In genomic region chr3:194256040-194256945, GRCh38 we compare ENCODE assay signal across 10 cellular contexts.
DNase-seq lines count a peak whose midpoint lies in the region; ATAC-seq, FAIRE-seq and TF ChIP-seq lines count a peak whose summit lies in the region.
"Had no signal": no experiment of that assay in that cellular context is flagged by ENCODE, and none has a peak within 500 bp of the region (broad histone marks: within the 10 kb centered on the region; RNA-seq: fewer than 3 reads in every experiment).

No MANE protein-coding gene starts in this region.

- CTCF ChIA-PET in T-cell (lab: Charles Lee), result no interaction called here

- DNase-seq in heart left ventricle (peak in 1 of 5 donors; percentile 17), Right ventricle myocardium inferior (ENCODE audit: missing footprints) (no peak), T-cell (no peak), kidney (no peak), NCI-H2171 (lab: John Stamatoyannopoulos, UW) (no peak)
- no peak for DNase-seq in stimulated activated CD4-positive, alpha-beta T cell treated with anti-CD3 and anti-CD28 coated beads, Interleukin-1b, Interleukin-23, amount 100 ng/mL, for 48 hours
- DNase-seq: caudate nucleus, NCI-H2029 treated with DMSO at 0.1 percent for 48 hours had no signal

- POLR2A ChIA-PET in T-cell (lab: Charles Lee), result no interaction called here

- H3K36me3 ChIP-seq in heart left ventricle (no peaks in the 10 kb centered on the region), kidney (ENCODE audit: control insufficient read depth in 1 of 2, insufficient read depth in 2 of 2, low read length in 2 of 2) (no peaks in the 10 kb centered on the region), thymus (ENCODE audit: control insufficient read depth, insufficient read depth) (no peaks in the 10 kb centered on the region)

- peak overlapping the region in 2 of 3 donors; percentile 63 to 74 for H3K4me3 Mint-ChIP-seq in T-cell

- peaks cover 19 to 37% (median 20%) of the 10 kb centered on the region in 3 donors for H3K4me1 Mint-ChIP-seq in T-cell

- no peak for FAIRE-seq in kidney (lab: Jason Lieb, UNC)

- H3K9me3 Mint-ChIP-seq in T-cell, result peaks cover 0 to 6% (median 5%) of the 10 kb centered on the region in 3 donors

- H3K4me3 ChIP-seq in heart left ventricle (no peak overlapping the region), kidney (ENCODE audit: low read length in 2 of 2) (no peak overlapping the region), thymus (ENCODE audit: low read length) (no peak overlapping the region)

- H3K4me1 ChIP-seq in heart left ventricle (peaks cover 0 to 24% (median 9%) of the 10 kb centered on the region in 12 donors), kidney (ENCODE audit: control insufficient read depth in 1 of 2, insufficient read depth in 1 of 2, low read depth in 1 of 2, low read length in 2 of 2) (peaks cover 3 to 6% of the 10 kb centered on the region in 2 donors), thymus (ENCODE audit: control insufficient read depth, insufficient read depth, low read length) (peaks cover 8% of the 10 kb centered on the region)

- intact Hi-C loops in heart left ventricle (cut with DNase I), result loop anchor here in 1 of 10 donors (10.0 kb wide), 1 partner anchor 251 kb away; no protein-coding TSS in a partner anchor
- intact Hi-C loops in Right ventricle myocardium inferior (cut with DNase I), result no loop called here
- intact Hi-C loops in kidney (cut with DNase I), result no loop called here

- H3K27me3 Mint-ChIP-seq in T-cell, result peaks cover 0 to 2% of the 10 kb centered on the region in 2 donors

- ATAC-seq in heart left ventricle (no peak), Right ventricle myocardium inferior (no peak), T-cell (replicated peaks in 1 of 4) (no peak), HG03565 (IDR thresholded peaks at IDR 0.05; ENCODE audit: unreplicated experiment) (no peak)

- no peak overlapping the region for H3K9ac ChIP-seq in kidney (ENCODE audit: low read length in 2 of 2)

- H3K27ac ChIP-seq in heart left ventricle (peak overlapping the region in 9 of 12 donors; percentile 7 to 73 (median 62)), kidney (ENCODE audit: low read depth in 2 of 2, low read length in 2 of 2) (peak overlapping the region; percentile 9 to 75), thymus (ENCODE audit: low read depth) (peak overlapping the region; percentile 48)

- TF ChIP-seq CTCF in heart left ventricle (IDR thresholded peaks at IDR 0.05) (no peak), kidney (IDR thresholded peaks at IDR 0.05; ENCODE audit: borderline replicate concordance, extremely low read depth, insufficient read depth) (no peak)

- no peaks in the 10 kb centered on the region for H3K36me3 Mint-ChIP-seq in T-cell

- peak overlapping the region; percentile 89 to 94 for H3K27ac Mint-ChIP-seq in T-cell

- 92 to 97% (median 93%) methylated on average over 12 of the region's 12 CpGs for WGBS in heart left ventricle, 4 donors
- WGBS in thymus, result 87% methylated on average over 12 of the region's 12 CpGs

- TF ChIP-seq POLR2A in heart left ventricle (IDR thresholded peaks at IDR 0.05), result no peak

- H3K27me3 ChIP-seq in heart left ventricle (no peaks in the 10 kb centered on the region), thymus (ENCODE audit: control insufficient read depth, insufficient read depth) (no peaks in the 10 kb centered on the region)

- H3K9me3 ChIP-seq in heart left ventricle, result peaks cover 0 to 10% (median 6%) of the 10 kb centered on the region in 12 donors
- H3K9me3 ChIP-seq in kidney (ENCODE audit: control insufficient read depth in 1 of 2, low read length in 2 of 2), result no peaks in the 10 kb centered on the region
- H3K9me3 ChIP-seq in thymus (ENCODE audit: control insufficient read depth), result no peaks in the 10 kb centered on the region
